Comparison of ENCODE assay signal across 20 cellular contexts in the genomic region with DNA sequence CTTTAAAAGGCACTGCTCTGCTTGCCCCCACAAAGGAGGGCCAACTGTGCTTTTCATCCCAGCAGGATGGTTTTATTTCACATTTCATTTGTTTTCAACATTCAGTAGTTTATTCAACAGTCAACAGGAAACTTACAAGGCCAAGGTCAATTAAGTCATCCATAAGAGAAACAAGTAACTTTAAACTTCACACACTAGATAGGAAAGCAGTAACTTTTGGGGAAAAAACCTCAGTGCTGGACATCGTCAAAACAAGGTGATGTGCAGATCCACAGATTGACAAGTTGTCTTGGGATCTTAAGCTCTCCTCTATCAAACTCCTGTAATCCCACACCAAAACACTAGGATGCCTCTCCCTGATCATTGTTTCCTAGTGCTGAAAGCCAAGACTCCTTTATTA. TPM values are rescaled to one million over a fixed set of nuclear protein-coding genes. Genes with fewer than 3 reads are reported as not detected.
A peak's percentile ranks its signal among the peaks of the same experiment; 100 is the strongest.
DNase-seq lines count a peak whose midpoint lies in the region; ATAC-seq and TF ChIP-seq lines count a peak whose summit lies in the region.
"Had no signal": no experiment of that assay in that cellular context is flagged by ENCODE, and none has a peak within 500 bp of the region (broad histone marks: within the 10 kb centered on the region; RNA-seq: fewer than 3 reads in every experiment).

No MANE protein-coding gene starts in this region.

- CTCF ChIA-PET in HEK293T (lab: Yijun Ruan, JAX), result interaction anchor here (0.6 to 2.6 kb wide), 4 partner anchors 8 to 40 kb away, joined by 3 to 15 read pairs (median 4); no protein-coding TSS in a partner anchor

- intact Hi-C loops in left ventricle myocardium inferior (cut with micrococcal nuclease), result no loop called here
- intact Hi-C loops in left cardiac atrium (cut with DNase I), result no loop called here
- intact Hi-C loops in ascending aorta (cut with DNase I), result no loop called here
- intact Hi-C loops in posterior vena cava (cut with DNase I), result no loop called here
- intact Hi-C loops in CD14-positive monocyte (cut with micrococcal nuclease), result no loop called here

- H3K9me3 ChIP-seq in left ventricle myocardium inferior (replicated peaks) (no peaks in the 10 kb centered on the region), ascending aorta (no peaks in the 10 kb centered on the region)
- H3K9me3 ChIP-seq: esophagus squamous epithelium, SJCRH30, suprapubic skin had no signal

- H3K36me3 Mint-ChIP-seq in mesothelial cell of epicardium (peaks cover 23% of the 10 kb centered on the region), CD14-positive monocyte (peaks cover 67 to 84% of the 10 kb centered on the region in 2 donors)
- H3K36me3 Mint-ChIP-seq in stimulated activated memory B cell treated with anti-CD40 and anti-IgM and Interleukin-4, amounts not matched to agents 10 μg/mL and 1 μg/mL and 100 μg/mL, for 72 hours, result peaks cover 37% of the 10 kb centered on the region

- H3K4me3 Mint-ChIP-seq in mesothelial cell of epicardium (no peak overlapping the region), CD14-positive monocyte (no peak overlapping the region)
- no peak overlapping the region for H3K4me3 Mint-ChIP-seq in stimulated activated memory B cell treated with anti-CD40 and anti-IgM and Interleukin-4, amounts not matched to agents 10 μg/mL and 1 μg/mL and 100 μg/mL, for 72 hours
- H3K4me3 Mint-ChIP-seq: central memory CD8-positive, alpha-beta T cell; natural killer cell treated with Interleukin-12 subunit alpha and Interleukin-12 subunit beta and Interleukin-15 and Interleukin-18, amount 100 ng/mL, for 72 hours had no signal

- H3K4me3 ChIP-seq in left ventricle myocardium inferior, result no peak overlapping the region
- H3K4me3 ChIP-seq in ascending aorta, result no peak overlapping the region
- H3K4me3 ChIP-seq: esophagus squamous epithelium, PC-9, SJCRH30, suprapubic skin had no signal

- H3K4me1 Mint-ChIP-seq in mesothelial cell of epicardium, result no peaks in the 10 kb centered on the region
- no peaks in the 10 kb centered on the region for H3K4me1 Mint-ChIP-seq in stimulated activated memory B cell treated with anti-CD40 and anti-IgM and Interleukin-4, amounts not matched to agents 10 μg/mL and 1 μg/mL and 100 μg/mL, for 72 hours
- peaks cover 3% of the 10 kb centered on the region for H3K4me1 Mint-ChIP-seq in CD14-positive monocyte
- H3K4me1 Mint-ChIP-seq: central memory CD8-positive, alpha-beta T cell had no signal

- POLR2A ChIA-PET in HEK293T (lab: Yijun Ruan, JAX), result interaction anchor here (0.9 to 3.5 kb wide), 3 partner anchors 8 to 18 kb away, joined by 3 to 20 read pairs (median 7); a partner anchor contains a TSS

- peaks cover 93% of the 10 kb centered on the region for H3K36me3 ChIP-seq in left ventricle myocardium inferior
- H3K36me3 ChIP-seq in ascending aorta, result peaks cover 28 to 61% of the 10 kb centered on the region in 2 donors

- H3K27ac ChIP-seq in left ventricle myocardium inferior (replicated peaks) (peak overlapping the region; percentile 32), ascending aorta (peak overlapping the region; percentile 57 to 60)
- H3K27ac ChIP-seq: SJCRH30, suprapubic skin had no signal

- H3K27me3 Mint-ChIP-seq in mesothelial cell of epicardium (ENCODE audit: low read depth) (no peaks in the 10 kb centered on the region), CD14-positive monocyte (ENCODE audit: low read depth in 3 of 3) (peaks cover 0 to 3% (median 1%) of the 10 kb centered on the region in 3 donors)
- H3K27me3 Mint-ChIP-seq in stimulated activated memory B cell treated with anti-CD40 and anti-IgM and Interleukin-4, amounts not matched to agents 10 μg/mL and 1 μg/mL and 100 μg/mL, for 72 hours, result no peaks in the 10 kb centered on the region
- H3K27me3 Mint-ChIP-seq: central memory CD8-positive, alpha-beta T cell; natural killer cell treated with Interleukin-12 subunit alpha and Interleukin-12 subunit beta and Interleukin-15 and Interleukin-18, amount 100 ng/mL, for 72 hours had no signal

- H3K27me3 ChIP-seq in left ventricle myocardium inferior (ENCODE audit: low read depth) (no peaks in the 10 kb centered on the region), ascending aorta (no peaks in the 10 kb centered on the region)
- H3K27me3 ChIP-seq: esophagus squamous epithelium, SJCRH30, suprapubic skin had no signal

- TF ChIP-seq CTCF in left ventricle myocardium inferior (IDR thresholded peaks at IDR 0.05; ENCODE audit: borderline replicate concordance) (no peak), ascending aorta (IDR thresholded peaks at IDR 0.05) (no peak), mesothelial cell of epicardium (IDR thresholded peaks at IDR 0.05; ENCODE audit: unreplicated experiment) (no peak), CD14-positive monocyte (IDR thresholded peaks at IDR 0.05) (no peak)

- DNase-seq in left ventricle myocardium inferior (no peak), left cardiac atrium (no peak), ascending aorta (ENCODE audit: low spot score in 2 of 2) (no peak), mesothelial cell of epicardium (ENCODE audit: low spot score in 2 of 2, unreplicated experiment in 2 of 2) (no peak), posterior vena cava (ENCODE audit: low spot score) (no peak), CD14-positive monocyte (ENCODE audit: low spot score) (no peak), HEK293T (ENCODE audit: extremely low spot score) (no peak)
- DNase-seq: activated CD4-positive, CD25-positive, alpha-beta regulatory T cell; amniotic stem cell; DMS79; effector CD4-positive, alpha-beta T cell; esophagus squamous epithelium; NCI-H1417; PC-9; SJCRH30; stimulated activated CD4-positive, alpha-beta T cell treated with anti-CD3 and anti-CD28 coated beads, Interleukin-12 subunit alpha, Interleukin-12 subunit beta, amount 100 ng/mL, for 4 hours had no signal

- peak overlapping the region; percentile 51 for H3K27ac Mint-ChIP-seq in mesothelial cell of epicardium
- no peak overlapping the region for H3K27ac Mint-ChIP-seq in stimulated activated memory B cell treated with anti-CD40 and anti-IgM and Interleukin-4, amounts not matched to agents 10 μg/mL and 1 μg/mL and 100 μg/mL, for 72 hours
- H3K27ac Mint-ChIP-seq in CD14-positive monocyte, result no peak overlapping the region
- H3K27ac Mint-ChIP-seq: natural killer cell treated with Interleukin-12 subunit alpha and Interleukin-12 subunit beta and Interleukin-15 and Interleukin-18, amount 100 ng/mL, for 72 hours had no signal

- no peak for ATAC-seq in left cardiac atrium
- no peak for ATAC-seq in stimulated activated memory B cell treated with anti-CD40 and anti-IgM and Interleukin-4, amounts not matched to agents 10 μg/mL and 1 μg/mL and 100 μg/mL, for 72 hours
- ATAC-seq: natural killer cell treated with Interleukin-12 subunit alpha and Interleukin-12 subunit beta and Interleukin-15 and Interleukin-18, amount 100 ng/mL, for 72 hours had no signal

- peaks cover 61% of the 10 kb centered on the region for H3K4me1 ChIP-seq in left ventricle myocardium inferior
- peaks cover 0 to 16% of the 10 kb centered on the region in 2 donors for H3K4me1 ChIP-seq in ascending aorta
- H3K4me1 ChIP-seq: SJCRH30 had no signal

- H3K9me3 Mint-ChIP-seq in mesothelial cell of epicardium (no peaks in the 10 kb centered on the region), CD14-positive monocyte (no peaks in the 10 kb centered on the region)
- H3K9me3 Mint-ChIP-seq in stimulated activated memory B cell treated with anti-CD40 and anti-IgM and Interleukin-4, amounts not matched to agents 10 μg/mL and 1 μg/mL and 100 μg/mL, for 72 hours, result no peaks in the 10 kb centered on the region
- H3K9me3 Mint-ChIP-seq: central memory CD8-positive, alpha-beta T cell; natural killer cell treated with Interleukin-12 subunit alpha and Interleukin-12 subunit beta and Interleukin-15 and Interleukin-18, amount 100 ng/mL, for 72 hours had no signal

TF ChIP-seq in HEK293T, 16 proteins besides CTCF, POLR2A, EP300 and RAD21 (continues in another document):
- TF ChIP-seq ARNT (IDR thresholded peaks at IDR 0.05), result no peak
- no peak for TF ChIP-seq TARDBP (IDR thresholded peaks at IDR 0.05)
- TF ChIP-seq ZNF384 (IDR thresholded peaks at IDR 0.05), result no peak
- no peak for TF ChIP-seq BHLHE40 (IDR thresholded peaks at IDR 0.05; ENCODE audit: borderline replicate concordance)
- TF ChIP-seq LEF1 (IDR thresholded peaks at IDR 0.05; ENCODE audit: borderline replicate concordance), result no peak
- TF ChIP-seq, protein P1, sequence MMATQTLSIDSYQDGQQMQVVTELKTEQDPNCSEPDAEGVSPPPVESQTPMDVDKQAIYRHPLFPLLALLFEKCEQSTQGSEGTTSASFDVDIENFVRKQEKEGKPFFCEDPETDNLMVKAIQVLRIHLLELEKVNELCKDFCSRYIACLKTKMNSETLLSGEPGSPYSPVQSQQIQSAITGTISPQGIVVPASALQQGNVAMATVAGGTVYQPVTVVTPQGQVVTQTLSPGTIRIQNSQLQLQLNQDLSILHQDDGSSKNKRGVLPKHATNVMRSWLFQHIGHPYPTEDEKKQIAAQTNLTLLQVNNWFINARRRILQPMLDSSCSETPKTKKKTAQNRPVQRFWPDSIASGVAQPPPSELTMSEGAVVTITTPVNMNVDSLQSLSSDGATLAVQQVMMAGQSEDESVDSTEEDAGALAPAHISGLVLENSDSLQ (IDR thresholded peaks at IDR 0.05), result no peak
- TF ChIP-seq FOXA1 (IDR thresholded peaks at IDR 0.05), result no peak
- TF ChIP-seq HDGF (IDR thresholded peaks at IDR 0.05; ENCODE audit: borderline replicate concordance), result no peak
- TF ChIP-seq SP1 (IDR thresholded peaks at IDR 0.05), result no peak
- no peak for TF ChIP-seq SUZ12 (IDR thresholded peaks at IDR 0.05)
- TF ChIP-seq NFRKB (IDR thresholded peaks at IDR 0.05), result no peak
- TF ChIP-seq L3MBTL2 (conservative IDR thresholded peaks at IDR 0.05), result no peak

RNA-seq across cellular contexts. Expression of a gene that starts 18.5 kb away (rescaled TPM):
- 895 TPM for total RNA-seq in left ventricle myocardium inferior
- 100 to 1,000 TPM; 527 to 675 TPM for total RNA-seq in left cardiac atrium
- 114 TPM for total RNA-seq in ascending aorta
- total RNA-seq in mesothelial cell of epicardium, result 134 to 137 TPM (median 136 TPM) in 3 replicates
- 100 to 1,000 TPM; 255 to 263 TPM for total RNA-seq in posterior vena cava
- polyA plus RNA-seq in CD14-positive monocyte, result 1 to 10 TPM; 2.8 to 7.1 TPM

RNA-seq across cellular contexts. Expression of a gene that starts 29.1 kb away (rescaled TPM):
- total RNA-seq in left ventricle myocardium inferior, result 50.6 TPM
- total RNA-seq in left cardiac atrium, result 10 to 100 TPM; 50.5 to 54.0 TPM
- total RNA-seq in ascending aorta, result 155 TPM
- 28.2 to 31.8 TPM (median 30.7 TPM) in 3 replicates for total RNA-seq in mesothelial cell of epicardium
- total RNA-seq in posterior vena cava, result 100 to 1,000 TPM in 1 of 2 donors, 10 to 100 TPM in 1; 75.0 to 136 TPM
- 10 to 100 TPM in 1 of 2 donors, 1 to 10 TPM in 1; 6.9 to 12.2 TPM for polyA plus RNA-seq in CD14-positive monocyte

RNA-seq across cellular contexts. Expression of a gene that starts 34.6 kb away (rescaled TPM):
- total RNA-seq in left ventricle myocardium inferior (33.0 TPM), left cardiac atrium (10 to 100 TPM; 29.2 to 35.6 TPM), ascending aorta (20.2 TPM), mesothelial cell of epicardium (142 to 145 TPM (median 143 TPM) in 3 replicates), posterior vena cava (10 to 100 TPM; 38.7 to 46.1 TPM)
- 10 to 100 TPM; 12.5 to 18.2 TPM for polyA plus RNA-seq in CD14-positive monocyte

RNA-seq across cellular contexts. Expression of a gene that starts 40.9 kb away (rescaled TPM):
- total RNA-seq in left ventricle myocardium inferior (11.3 TPM), left cardiac atrium (10 to 100 TPM; 13.3 to 14.7 TPM), ascending aorta (6.6 TPM), mesothelial cell of epicardium (16.2 to 20.1 TPM (median 18.4 TPM) in 3 replicates), posterior vena cava (10 to 100 TPM; 18.8 to 22.3 TPM)
- 10 to 100 TPM; 48.4 to 49.3 TPM for polyA plus RNA-seq in CD14-positive monocyte
